ENCODE assay signal across 1 cellular context in the genomic region with DNA sequence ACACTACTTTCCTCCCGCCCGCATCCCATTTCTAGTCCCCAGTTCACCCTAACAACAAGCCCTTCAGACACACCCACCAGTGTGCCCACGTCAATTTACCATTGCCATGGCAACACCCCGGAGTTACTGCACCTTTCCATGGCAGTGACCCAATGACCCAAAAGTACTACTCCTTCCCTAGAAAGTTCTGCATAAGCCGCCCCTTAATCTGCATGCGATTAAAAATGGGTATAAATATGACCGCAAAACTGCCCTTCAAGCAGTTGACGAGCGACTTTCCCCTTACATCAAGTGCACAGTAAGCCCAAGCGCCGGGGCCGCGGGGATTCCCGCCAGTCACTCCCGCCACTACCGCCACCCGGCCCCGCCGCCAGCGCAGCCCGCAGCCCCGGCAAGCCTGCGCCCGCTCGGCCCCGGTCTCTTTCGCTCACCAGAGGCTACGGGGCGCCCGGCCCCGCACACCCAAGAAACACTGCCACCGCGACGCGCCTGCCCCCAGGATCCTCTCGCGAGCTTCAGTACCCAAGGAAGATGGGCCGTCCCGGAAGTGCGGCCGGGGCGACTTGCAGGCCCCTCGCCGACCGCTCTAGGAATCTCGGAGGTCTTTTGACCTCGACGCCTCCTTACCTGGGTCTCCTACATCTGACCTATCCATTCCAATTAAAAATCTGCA.
A peak's percentile ranks its signal among the peaks of the same experiment; 100 is the strongest.
TF ChIP-seq lines count a peak whose summit lies in the region.

No MANE protein-coding gene starts in this region.

TF ChIP-seq in K562, 482 proteins besides CTCF, POLR2A, EP300 and RAD21 (continues in another document):
- no peak for TF ChIP-seq ZBTB26 (CRISPR knock-in tag; IDR thresholded peaks at IDR 0.05)
- peak; percentile 80 for TF ChIP-seq SP2 (IDR thresholded peaks at IDR 0.05; ENCODE audit: extremely low read depth, low read depth, low read length, poor library complexity, severe bottlenecking)
- TF ChIP-seq, protein P1, sequence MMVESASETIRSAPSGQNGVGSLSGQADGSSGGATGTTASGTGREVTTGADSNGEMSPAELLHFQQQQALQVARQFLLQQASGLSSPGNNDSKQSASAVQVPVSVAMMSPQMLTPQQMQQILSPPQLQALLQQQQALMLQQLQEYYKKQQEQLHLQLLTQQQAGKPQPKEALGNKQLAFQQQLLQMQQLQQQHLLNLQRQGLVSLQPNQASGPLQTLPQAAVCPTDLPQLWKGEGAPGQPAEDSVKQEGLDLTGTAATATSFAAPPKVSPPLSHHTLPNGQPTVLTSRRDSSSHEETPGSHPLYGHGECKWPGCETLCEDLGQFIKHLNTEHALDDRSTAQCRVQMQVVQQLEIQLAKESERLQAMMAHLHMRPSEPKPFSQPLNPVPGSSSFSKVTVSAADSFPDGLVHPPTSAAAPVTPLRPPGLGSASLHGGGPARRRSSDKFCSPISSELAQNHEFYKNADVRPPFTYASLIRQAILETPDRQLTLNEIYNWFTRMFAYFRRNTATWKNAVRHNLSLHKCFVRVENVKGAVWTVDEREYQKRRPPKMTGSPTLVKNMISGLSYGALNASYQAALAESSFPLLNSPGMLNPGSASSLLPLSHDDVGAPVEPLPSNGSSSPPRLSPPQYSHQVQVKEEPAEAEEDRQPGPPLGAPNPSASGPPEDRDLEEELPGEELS (CRISPR knock-in tag; IDR thresholded peaks at IDR 0.05; ENCODE audit: borderline replicate concordance) = no peak
- TF ChIP-seq HNRNPLL (IDR thresholded peaks at IDR 0.05; ENCODE audit: low read depth, low read length, poor library complexity, severe bottlenecking) = peak; percentile 26
- TF ChIP-seq CBFA2T2 (conservative IDR thresholded peaks at IDR 0.05) = no peak
- peak in 1 of 2 experiments; percentile 34; a peak in 1 of 4 replicates for TF ChIP-seq NRF1 (conservative IDR thresholded peaks at IDR 0.05 in 1 of 2, IDR thresholded peaks at IDR 0.05 in 1 of 2)
- peak; percentile 71 for TF ChIP-seq SNIP1 (IDR thresholded peaks at IDR 0.05; ENCODE audit: low read depth)
- TF ChIP-seq E2F3 (CRISPR knock-in tag; IDR thresholded peaks at IDR 0.05) = 0 out of 2 replicates have a peak, but pooled peaks have one; percentile 19
- no peak for TF ChIP-seq MXI1 (IDR thresholded peaks at IDR 0.05; ENCODE audit: low read depth, low read length)
- no peak for TF ChIP-seq NCOA4 (IDR thresholded peaks at IDR 0.05; ENCODE audit: partially characterized antibody)
- TF ChIP-seq ZBTB33 (CRISPR knock-in tag; IDR thresholded peaks at IDR 0.05) = peak; percentile 54; the same call in 1 of the 2 replicates
- TF ChIP-seq, protein P2, sequence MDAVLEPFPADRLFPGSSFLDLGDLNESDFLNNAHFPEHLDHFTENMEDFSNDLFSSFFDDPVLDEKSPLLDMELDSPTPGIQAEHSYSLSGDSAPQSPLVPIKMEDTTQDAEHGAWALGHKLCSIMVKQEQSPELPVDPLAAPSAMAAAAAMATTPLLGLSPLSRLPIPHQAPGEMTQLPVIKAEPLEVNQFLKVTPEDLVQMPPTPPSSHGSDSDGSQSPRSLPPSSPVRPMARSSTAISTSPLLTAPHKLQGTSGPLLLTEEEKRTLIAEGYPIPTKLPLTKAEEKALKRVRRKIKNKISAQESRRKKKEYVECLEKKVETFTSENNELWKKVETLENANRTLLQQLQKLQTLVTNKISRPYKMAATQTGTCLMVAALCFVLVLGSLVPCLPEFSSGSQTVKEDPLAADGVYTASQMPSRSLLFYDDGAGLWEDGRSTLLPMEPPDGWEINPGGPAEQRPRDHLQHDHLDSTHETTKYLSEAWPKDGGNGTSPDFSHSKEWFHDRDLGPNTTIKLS (IDR thresholded peaks at IDR 0.05; ENCODE audit: borderline replicate concordance, low read depth) = peak; percentile 60; the same call in 1 of the 2 replicates
- TF ChIP-seq, protein P3, sequence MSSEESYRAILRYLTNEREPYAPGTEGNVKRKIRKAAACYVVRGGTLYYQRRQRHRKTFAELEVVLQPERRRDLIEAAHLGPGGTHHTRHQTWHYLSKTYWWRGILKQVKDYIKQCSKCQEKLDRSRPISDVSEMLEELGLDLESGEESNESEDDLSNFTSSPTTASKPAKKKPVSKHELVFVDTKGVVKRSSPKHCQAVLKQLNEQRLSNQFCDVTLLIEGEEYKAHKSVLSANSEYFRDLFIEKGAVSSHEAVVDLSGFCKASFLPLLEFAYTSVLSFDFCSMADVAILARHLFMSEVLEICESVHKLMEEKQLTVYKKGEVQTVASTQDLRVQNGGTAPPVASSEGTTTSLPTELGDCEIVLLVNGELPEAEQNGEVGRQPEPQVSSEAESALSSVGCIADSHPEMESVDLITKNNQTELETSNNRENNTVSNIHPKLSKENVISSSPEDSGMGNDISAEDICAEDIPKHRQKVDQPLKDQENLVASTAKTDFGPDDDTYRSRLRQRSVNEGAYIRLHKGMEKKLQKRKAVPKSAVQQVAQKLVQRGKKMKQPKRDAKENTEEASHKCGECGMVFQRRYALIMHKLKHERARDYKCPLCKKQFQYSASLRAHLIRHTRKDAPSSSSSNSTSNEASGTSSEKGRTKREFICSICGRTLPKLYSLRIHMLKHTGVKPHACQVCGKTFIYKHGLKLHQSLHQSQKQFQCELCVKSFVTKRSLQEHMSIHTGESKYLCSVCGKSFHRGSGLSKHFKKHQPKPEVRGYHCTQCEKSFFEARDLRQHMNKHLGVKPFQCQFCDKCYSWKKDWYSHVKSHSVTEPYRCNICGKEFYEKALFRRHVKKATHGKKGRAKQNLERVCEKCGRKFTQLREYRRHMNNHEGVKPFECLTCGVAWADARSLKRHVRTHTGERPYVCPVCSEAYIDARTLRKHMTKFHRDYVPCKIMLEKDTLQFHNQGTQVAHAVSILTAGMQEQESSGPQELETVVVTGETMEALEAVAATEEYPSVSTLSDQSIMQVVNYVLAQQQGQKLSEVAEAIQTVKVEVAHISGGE (CRISPR knock-in tag; IDR thresholded peaks at IDR 0.05) = 0 out of 6 replicates have a peak, but pooled peaks of 1 of the 3 experiments have one; percentile 23
- TF ChIP-seq EP400 (IDR thresholded peaks at IDR 0.05) = no peak
- TF ChIP-seq PKNOX1 (IDR thresholded peaks at IDR 0.05) = peak; percentile 69
- TF ChIP-seq RBM25 (IDR thresholded peaks at IDR 0.05; ENCODE audit: low read depth, low read length, severe bottlenecking) = peak; percentile 9
- peak; percentile 73 for TF ChIP-seq ELF1 (tag; IDR thresholded peaks at IDR 0.05)
- TF ChIP-seq CXXC5 (CRISPR knock-in tag; IDR thresholded peaks at IDR 0.05) = peak; percentile 52
- TF ChIP-seq ELF2 (CRISPR knock-in tag; IDR thresholded peaks at IDR 0.05) = 0 out of 2 replicates have a peak, but pooled peaks have one; percentile 35
- 0 out of 2 replicates have a peak, but pooled peaks have one; percentile 16 for TF ChIP-seq RNF2 (IDR thresholded peaks at IDR 0.05)
- TF ChIP-seq ZFP36 (IDR thresholded peaks at IDR 0.05; ENCODE audit: low read depth, low read length, partially characterized antibody) = no peak
- TF ChIP-seq NFE2 (IDR thresholded peaks at IDR 0.05; ENCODE audit: low read depth) = no peak
- TF ChIP-seq CUX1 (CRISPR knock-in tag; IDR thresholded peaks at IDR 0.05) = no peak
- peak in 1 of 2 experiments; percentile 28; a peak in 1 of 4 replicates for TF ChIP-seq SIN3A (IDR thresholded peaks at IDR 0.05; ENCODE audit: borderline replicate concordance in 2 of 2, control insufficient read depth in 1 of 2, low read depth in 2 of 2, low read length in 2 of 2)
- TF ChIP-seq L3MBTL2 (IDR thresholded peaks at IDR 0.05) = peak; percentile 78; the same call in 1 of the 2 replicates
- TF ChIP-seq TAF15 (IDR thresholded peaks at IDR 0.05; ENCODE audit: low read depth, low read length) = no peak
- peak; percentile 72 for TF ChIP-seq RBFOX2 (IDR thresholded peaks at IDR 0.05; ENCODE audit: low read depth, low read length)
- peak; percentile 86 for TF ChIP-seq CHD2 (IDR thresholded peaks at IDR 0.05; ENCODE audit: low read depth, low read length)
- TF ChIP-seq GABPA (tag; conservative IDR thresholded peaks at IDR 0.05; ENCODE audit: low read depth) = peak; percentile 75
- TF ChIP-seq, protein P4, sequence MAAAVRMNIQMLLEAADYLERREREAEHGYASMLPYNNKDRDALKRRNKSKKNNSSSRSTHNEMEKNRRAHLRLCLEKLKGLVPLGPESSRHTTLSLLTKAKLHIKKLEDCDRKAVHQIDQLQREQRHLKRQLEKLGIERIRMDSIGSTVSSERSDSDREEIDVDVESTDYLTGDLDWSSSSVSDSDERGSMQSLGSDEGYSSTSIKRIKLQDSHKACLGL (CRISPR knock-in tag; IDR thresholded peaks at IDR 0.05; ENCODE audit: borderline replicate concordance, poor library complexity, severe bottlenecking) = no peak
- TF ChIP-seq, protein P5, sequence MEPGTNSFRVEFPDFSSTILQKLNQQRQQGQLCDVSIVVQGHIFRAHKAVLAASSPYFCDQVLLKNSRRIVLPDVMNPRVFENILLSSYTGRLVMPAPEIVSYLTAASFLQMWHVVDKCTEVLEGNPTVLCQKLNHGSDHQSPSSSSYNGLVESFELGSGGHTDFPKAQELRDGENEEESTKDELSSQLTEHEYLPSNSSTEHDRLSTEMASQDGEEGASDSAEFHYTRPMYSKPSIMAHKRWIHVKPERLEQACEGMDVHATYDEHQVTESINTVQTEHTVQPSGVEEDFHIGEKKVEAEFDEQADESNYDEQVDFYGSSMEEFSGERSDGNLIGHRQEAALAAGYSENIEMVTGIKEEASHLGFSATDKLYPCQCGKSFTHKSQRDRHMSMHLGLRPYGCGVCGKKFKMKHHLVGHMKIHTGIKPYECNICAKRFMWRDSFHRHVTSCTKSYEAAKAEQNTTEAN (CRISPR knock-in tag; IDR thresholded peaks at IDR 0.05) = no peak
- TF ChIP-seq ZC3H11A (IDR thresholded peaks at IDR 0.05; ENCODE audit: low read depth, low read length) = no peak
- no peak for TF ChIP-seq ZBED1 (IDR thresholded peaks at IDR 0.05)
- TF ChIP-seq POLR2G (IDR thresholded peaks at IDR 0.05; ENCODE audit: low read depth, low read length) = peak; percentile 75
- peak in 1 of 2 experiments; percentile 67; a peak in 2 of 4 replicates for TF ChIP-seq MAZ (CRISPR knock-in tag; conservative IDR thresholded peaks at IDR 0.05 in 1 of 2, IDR thresholded peaks at IDR 0.05 in 1 of 2)
